Comparison of ENCODE assay signal across 25 cellular contexts in the genomic region with DNA sequence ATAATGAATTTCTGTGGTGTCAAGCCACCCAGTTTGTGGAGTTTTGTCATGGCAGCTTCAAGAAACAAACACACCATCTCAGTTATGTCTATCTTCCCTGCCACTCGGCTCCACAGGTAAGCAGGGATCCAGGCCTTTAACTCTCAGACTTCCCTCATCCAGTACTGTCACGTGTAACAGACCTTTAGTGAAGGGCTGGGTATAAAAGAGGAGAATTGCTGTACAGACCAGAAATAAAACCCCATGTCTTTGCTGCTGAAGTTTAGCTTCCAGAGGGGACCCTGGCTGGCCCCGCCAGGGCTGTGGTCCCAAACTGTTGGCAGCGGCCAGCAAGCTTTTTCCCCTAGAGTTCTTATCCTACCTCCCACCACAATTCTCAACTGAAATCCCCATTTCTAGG.
"Had no signal": no experiment of that assay in that cellular context is flagged by ENCODE, and none has a peak within 500 bp of the region (broad histone marks: within the 10 kb centered on the region; RNA-seq: fewer than 3 reads in every experiment).

No MANE protein-coding gene starts in this region.

- FAIRE-seq: endothelial cell of umbilical vein had no signal

- H3K4me3 Mint-ChIP-seq: endodermal cell; natural killer cell treated with Interleukin-12 subunit alpha and Interleukin-12 subunit beta and Interleukin-15 and Interleukin-18, amount 100 ng/mL, for 72 hours; neural progenitor cell; stimulated activated naive B cell treated with anti-CD40 and anti-IgM and Interleukin-4, amounts not matched to agents 10 μg/mL and 1 μg/mL and 100 μg/mL, for 72 hours; stimulated activated naive CD8-positive, alpha-beta T cell treated with anti-CD3 and anti-CD28 coated beads, Interleukin-15, amount 100 ng/mL, for 72 hours had no signal

- H3K27ac ChIP-seq: colonic mucosa, neural progenitor cell, psoas muscle, spleen, thoracic aorta, transverse colon had no signal

- H3K36me3 Mint-ChIP-seq: neural progenitor cell had no signal

- H3K27me3 Mint-ChIP-seq: natural killer cell treated with Interleukin-12 subunit alpha and Interleukin-12 subunit beta and Interleukin-15 and Interleukin-18, amount 100 ng/mL, for 72 hours had no signal

- H3K9ac ChIP-seq: neural progenitor cell had no signal

- H3K36me3 ChIP-seq: colonic mucosa, neural progenitor cell, spleen, thoracic aorta, transverse colon had no signal

- H3K27ac Mint-ChIP-seq: endodermal cell; neural progenitor cell; stimulated activated naive B cell treated with anti-CD40 and anti-IgM and Interleukin-4, amounts not matched to agents 10 μg/mL and 1 μg/mL and 100 μg/mL, for 72 hours; stimulated activated naive CD8-positive, alpha-beta T cell treated with anti-CD3 and anti-CD28 coated beads, Interleukin-15, amount 100 ng/mL, for 72 hours had no signal

- H3K9me3 Mint-ChIP-seq: natural killer cell treated with Interleukin-12 subunit alpha and Interleukin-12 subunit beta and Interleukin-15 and Interleukin-18, amount 100 ng/mL, for 72 hours had no signal

- H3K4me2 ChIP-seq: neural progenitor cell had no signal

- H3K9me3 ChIP-seq: colonic mucosa, psoas muscle, thoracic aorta, transverse colon had no signal

- H3K4me3 ChIP-seq: colonic mucosa, lung, neural progenitor cell, psoas muscle, spleen, thoracic aorta, transverse colon had no signal

- DNase-seq: colonic mucosa; effector CD4-positive, alpha-beta T cell; foreskin melanocyte; hippocampal formation; left colon; left ventricle myocardium superior; mesenchymal stem cell; midbrain; occipital lobe; psoas muscle; retina; spleen; stimulated activated CD4-positive, alpha-beta T cell treated with anti-CD3 and anti-CD28 coated beads, Interleukin-15, amount 100 ng/mL, for 24 hours; stimulated activated CD4-positive, alpha-beta T cell treated with anti-CD3 and anti-CD28 coated beads, Interleukin-1b, Interleukin-23, amount 100 ng/mL, for 48 hours; stimulated activated CD4-positive, alpha-beta T cell treated with anti-CD3 and anti-CD28 coated beads, Interleukin-4, amount 100 ng/mL, for 24 hours; stimulated activated naive B cell treated with anti-CD40 and anti-IgM and Interleukin-4, amounts not matched to agents 10 μg/mL and 1 μg/mL and 100 μg/mL, for 72 hours; stimulated activated naive CD8-positive, alpha-beta T cell treated with anti-CD3 and anti-CD28 coated beads, Interleukin-15, amount 100 ng/mL, for 72 hours; transverse colon had no signal

- H3K27me3 ChIP-seq: colonic mucosa, neural progenitor cell, spleen, transverse colon had no signal

- H3K4me1 ChIP-seq: psoas muscle had no signal

- ATAC-seq: left colon; natural killer cell treated with Interleukin-12 subunit alpha and Interleukin-12 subunit beta and Interleukin-15 and Interleukin-18, amount 100 ng/mL, for 72 hours; psoas muscle; sciatic nerve; stimulated activated naive B cell treated with anti-CD40 and anti-IgM and Interleukin-4, amounts not matched to agents 10 μg/mL and 1 μg/mL and 100 μg/mL, for 72 hours; stimulated activated naive CD8-positive, alpha-beta T cell treated with anti-CD3 and anti-CD28 coated beads, Interleukin-15, amount 100 ng/mL, for 72 hours had no signal
